Comparison of ENCODE assay signal across 8 cellular contexts in the genomic region with DNA sequence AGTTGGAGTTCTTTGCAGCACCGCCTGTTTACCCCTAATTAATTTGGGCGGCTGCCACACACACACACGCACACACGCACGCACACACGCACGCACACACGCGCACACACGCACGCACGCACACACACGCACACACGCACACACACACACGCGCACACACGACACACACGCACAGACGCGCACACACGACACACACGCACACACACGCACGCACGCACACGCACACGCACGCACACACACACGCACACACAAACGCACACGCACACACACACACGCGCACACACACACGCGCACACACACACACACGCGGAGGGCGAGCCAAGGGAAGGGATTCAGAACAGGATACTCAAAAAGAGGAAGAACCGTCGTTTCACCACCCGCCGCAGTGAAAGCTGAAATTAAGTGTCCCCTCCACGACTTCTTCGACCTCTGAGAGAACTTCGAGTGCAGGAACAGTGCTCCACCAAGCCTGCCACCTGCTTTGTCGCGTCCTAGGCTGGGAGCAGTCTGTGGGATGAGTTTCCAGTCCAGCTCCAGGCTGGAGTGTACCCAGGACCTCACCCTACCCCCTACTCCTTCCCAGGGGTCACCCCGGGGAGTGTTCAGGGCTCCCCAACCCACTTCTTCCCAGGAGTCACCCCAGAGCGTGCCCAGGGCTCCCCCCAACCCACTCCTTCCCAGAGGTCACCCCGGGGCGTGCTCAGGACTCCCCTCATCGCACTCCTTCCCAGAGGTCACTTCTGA. TPM values are rescaled to one million over a fixed set of nuclear protein-coding genes. Genes with fewer than 3 reads are reported as not detected.
DNase-seq lines count a peak whose midpoint lies in the region; ATAC-seq and TF ChIP-seq lines count a peak whose summit lies in the region.

No MANE protein-coding gene starts in this region.

- ATAC-seq in stimulated activated memory B cell treated with anti-CD40 and anti-IgM and Interleukin-4, amounts not matched to agents 10 μg/mL and 1 μg/mL and 100 μg/mL, for 72 hours: no peak
- no peak for ATAC-seq in HG03175 (IDR thresholded peaks at IDR 0.05; ENCODE audit: unreplicated experiment)

- DNase-seq in GM23248: no peak
- DNase-seq in RKO (ENCODE audit: low spot score): peak; percentile 20
- no peak for DNase-seq in kidney epithelial cell (ENCODE audit: low read depth)
- DNase-seq in NCI-H2171 treated with DMSO at 0.1 percent for 48 hours (lab: John Stamatoyannopoulos, UW): no peak
- DNase-seq in superior temporal gyrus (ENCODE audit: extremely low spot score): no peak

- H3K27me3 ChIP-seq in GM23248 (replicated peaks; ENCODE audit: insufficient read depth) (no peaks in the 10 kb centered on the region), kidney epithelial cell (ENCODE audit: control insufficient read depth, insufficient read depth, low read length) (no peaks in the 10 kb centered on the region)

- no peaks in the 10 kb centered on the region for H3F3A ChIP-seq in GM23248 (ENCODE audit: insufficient read depth)

- H3K36me3 Mint-ChIP-seq in brain: peaks cover 20% of the 10 kb centered on the region
- H3K36me3 Mint-ChIP-seq in stimulated activated memory B cell treated with anti-CD40 and anti-IgM and Interleukin-4, amounts not matched to agents 10 μg/mL and 1 μg/mL and 100 μg/mL, for 72 hours: peaks cover 7% of the 10 kb centered on the region

- H3K9me2 ChIP-seq in GM23248 (ENCODE audit: insufficient read depth): no peaks in the 10 kb centered on the region

- WGBS in GM23248 (ENCODE audit: low coverage in 1 of 2, low lambda C conversion rate in 2 of 2, missing lambda C conversion rate in 2 of 2), 2 experiments: 61 to 67% methylated on average over 16 to 51 of the region's 52 CpGs

- H3K4me1 ChIP-seq in GM23248 (ENCODE audit: insufficient read depth): no peaks in the 10 kb centered on the region

- H3K27ac ChIP-seq in GM23248: no peak overlapping the region

- H3K9ac ChIP-seq in GM23248: peak overlapping the region; percentile 87

- peaks cover 72% of the 10 kb centered on the region for H3K4me1 Mint-ChIP-seq in brain
- H3K4me1 Mint-ChIP-seq in stimulated activated memory B cell treated with anti-CD40 and anti-IgM and Interleukin-4, amounts not matched to agents 10 μg/mL and 1 μg/mL and 100 μg/mL, for 72 hours: peaks cover 90% of the 10 kb centered on the region

- H3K79me2 ChIP-seq in GM23248 (ENCODE audit: insufficient read depth): no peaks in the 10 kb centered on the region

- peak overlapping the region in 4 of 5 experiments; percentile 8 to 79 (median 36) for H3K27ac Mint-ChIP-seq in brain
- peak overlapping the region; percentile 97 for H3K27ac Mint-ChIP-seq in stimulated activated memory B cell treated with anti-CD40 and anti-IgM and Interleukin-4, amounts not matched to agents 10 μg/mL and 1 μg/mL and 100 μg/mL, for 72 hours

- no peaks in the 10 kb centered on the region for H3K9me3 ChIP-seq in GM23248 (ENCODE audit: low read depth)

- peak overlapping the region; percentile 86 for H3K4me3 ChIP-seq in GM23248
- H3K4me3 ChIP-seq in kidney epithelial cell (ENCODE audit: low read depth, low read length): peak overlapping the region; percentile 65

- H3K9me3 Mint-ChIP-seq in brain: peaks cover 0 to 6% (median 0%) of the 10 kb centered on the region in 5 experiments
- no peaks in the 10 kb centered on the region for H3K9me3 Mint-ChIP-seq in stimulated activated memory B cell treated with anti-CD40 and anti-IgM and Interleukin-4, amounts not matched to agents 10 μg/mL and 1 μg/mL and 100 μg/mL, for 72 hours

- in situ Hi-C loops in GM23248 (cut with MboI): no loop called here

- H3K36me3 ChIP-seq in GM23248 (ENCODE audit: low read depth) (no peaks in the 10 kb centered on the region), kidney epithelial cell (ENCODE audit: control insufficient read depth, insufficient read depth, low read length) (no peaks in the 10 kb centered on the region)

- peak overlapping the region; percentile 98 for H2AFZ ChIP-seq in GM23248

- peak overlapping the region; percentile 84 to 90 (median 85) for H3K4me3 Mint-ChIP-seq in brain
- H3K4me3 Mint-ChIP-seq in stimulated activated memory B cell treated with anti-CD40 and anti-IgM and Interleukin-4, amounts not matched to agents 10 μg/mL and 1 μg/mL and 100 μg/mL, for 72 hours: peak overlapping the region; percentile 88

- peak overlapping the region; percentile 92 for H3K4me2 ChIP-seq in GM23248 (ENCODE audit: unreplicated experiment)

- H3K27me3 Mint-ChIP-seq in brain: no peaks in the 10 kb centered on the region
- H3K27me3 Mint-ChIP-seq in stimulated activated memory B cell treated with anti-CD40 and anti-IgM and Interleukin-4, amounts not matched to agents 10 μg/mL and 1 μg/mL and 100 μg/mL, for 72 hours: no peaks in the 10 kb centered on the region

- H4K20me1 ChIP-seq in GM23248 (ENCODE audit: insufficient read depth): no peaks in the 10 kb centered on the region

- TF ChIP-seq CTCF in brain (conservative IDR thresholded peaks at IDR 0.05): no peak
- no peak for TF ChIP-seq CTCF in kidney epithelial cell (IDR thresholded peaks at IDR 0.05; ENCODE audit: insufficient read depth, low read length, poor library complexity, severe bottlenecking)

RNA-seq across cellular contexts. Expression of a gene that starts 1.1 kb away (rescaled TPM):
- total RNA-seq in GM23248 (2014; rRNA removed; shearing (Covaris generic)): 23.5 and 34.4 TPM in 2 replicates
- polyA plus RNA-seq in GM23248 (2016; fragmentation: Nextera tagmentation; extraction: Ambion mirVana): 26.8 and 28.9 TPM in 2 replicates
- 39.3 TPM for polyA plus RNA-seq in brain (ENCODE audit: insufficient read depth, low read depth, low replicate concordance)
- 113 and 139 TPM in 2 replicates for total RNA-seq in kidney epithelial cell

RNA-seq across cellular contexts. Expression of a gene that starts 43.9 kb away (rescaled TPM):
- total RNA-seq in GM23248 (2014; rRNA removed; shearing (Covaris generic)): 16.4 and 26.1 TPM in 2 replicates
- polyA plus RNA-seq in GM23248 (2016; fragmentation: Nextera tagmentation; extraction: Ambion mirVana) (20.5 and 25.2 TPM in 2 replicates), brain (ENCODE audit: insufficient read depth, low read depth, low replicate concordance) (5.3 TPM)
- 13.8 and 21.1 TPM in 2 replicates for total RNA-seq in kidney epithelial cell
